In genomic region chr9:123321874-123322770, GRCh38 we compare ENCODE assay signal across 1 cellular context.
TF ChIP-seq lines count a peak whose summit lies in the region.

No MANE protein-coding gene starts in this region.

TF ChIP-seq in GM12878, 131 proteins besides CTCF, POLR2A, EP300 and RAD21 (continued from another document and continues in another):
- no peak for TF ChIP-seq SP1 (IDR thresholded peaks at IDR 0.05; ENCODE audit: low read depth, low read length)
- TF ChIP-seq BCL11A (IDR thresholded peaks at IDR 0.05; ENCODE audit: low read depth, low read length) = 0 out of 2 replicates have a peak, but pooled peaks have one; percentile 15
- no peak for TF ChIP-seq YBX1 (IDR thresholded peaks at IDR 0.05)
- TF ChIP-seq ATF2 (IDR thresholded peaks at IDR 0.05; ENCODE audit: low read length) = no peak
- TF ChIP-seq FOXK2 (IDR thresholded peaks at IDR 0.05) = no peak
- peak; percentile 47; the same call in 1 of the 2 replicates for TF ChIP-seq ATF7 (IDR thresholded peaks at IDR 0.05; ENCODE audit: low read depth)
- no peak for TF ChIP-seq HDGF (IDR thresholded peaks at IDR 0.05)
- no peak for TF ChIP-seq NFIC (IDR thresholded peaks at IDR 0.05; ENCODE audit: low read depth, low read length)
- TF ChIP-seq PAX8 (IDR thresholded peaks at IDR 0.05) = no peak
- no peak for TF ChIP-seq ZNF622 (IDR thresholded peaks at IDR 0.05)
- TF ChIP-seq MAX (IDR thresholded peaks at IDR 0.05; ENCODE audit: low read depth, low read length) = no peak
- TF ChIP-seq FOXM1 (IDR thresholded peaks at IDR 0.05; ENCODE audit: low read depth, low read length) = no peak
- no peak for TF ChIP-seq ZSCAN29 (IDR thresholded peaks at IDR 0.05)
- TF ChIP-seq JUNB (IDR thresholded peaks at IDR 0.05) = peak; percentile 86
- TF ChIP-seq MEF2B (IDR thresholded peaks at IDR 0.05; ENCODE audit: partially characterized antibody, poor library complexity, severe bottlenecking) = peak; percentile 75
- TF ChIP-seq REST (IDR thresholded peaks at IDR 0.05; ENCODE audit: low read depth, low read length) = no peak
- TF ChIP-seq RCOR1 (conservative IDR thresholded peaks at IDR 0.05; ENCODE audit: low read depth, low read length) = no peak
- no peak; the same call in 1 of the 2 replicates for TF ChIP-seq DPF2 (IDR thresholded peaks at IDR 0.05)
- TF ChIP-seq CBFB (IDR thresholded peaks at IDR 0.05; ENCODE audit: low read depth) = no peak
- TF ChIP-seq USF2 (IDR thresholded peaks at IDR 0.05; ENCODE audit: borderline replicate concordance, low read depth, low read length) = no peak
- TF ChIP-seq ESRRA (IDR thresholded peaks at IDR 0.05; ENCODE audit: low read length) = no peak
- TF ChIP-seq GABPA (IDR thresholded peaks at IDR 0.05; ENCODE audit: low read depth) = no peak
- TF ChIP-seq ATF3 (IDR thresholded peaks at IDR 0.05; ENCODE audit: borderline replicate concordance, extremely low read depth, low read depth, low read length) = no peak
- TF ChIP-seq MLLT1 (IDR thresholded peaks at IDR 0.05) = peak; percentile 94
- TF ChIP-seq KAT2A (conservative IDR thresholded peaks at IDR 0.05; ENCODE audit: control insufficient read depth, low read depth, low read length) = no peak
- TF ChIP-seq BACH1 (IDR thresholded peaks at IDR 0.05; ENCODE audit: borderline replicate concordance) = no peak
- TF ChIP-seq TCF3 (IDR thresholded peaks at IDR 0.05; ENCODE audit: borderline replicate concordance, insufficient read depth, low read depth, low read length) = no peak; the same call in 1 of the 2 replicates
- no peak for TF ChIP-seq SKIL (IDR thresholded peaks at IDR 0.05; ENCODE audit: low read depth, poor library complexity, severe bottlenecking)
- TF ChIP-seq POU2F2 (IDR thresholded peaks at IDR 0.05; ENCODE audit: borderline replicate concordance, low read depth, low read length) = no peak
- no peak for TF ChIP-seq NFXL1 (IDR thresholded peaks at IDR 0.05; ENCODE audit: borderline replicate concordance)
- no peak for TF ChIP-seq BCLAF1 (IDR thresholded peaks at IDR 0.05)
- no peak for TF ChIP-seq STAT1 (conservative IDR thresholded peaks at IDR 0.05)
- TF ChIP-seq ETV6 (conservative IDR thresholded peaks at IDR 0.05 in 1 of 2, IDR thresholded peaks at IDR 0.05 in 1 of 2; ENCODE audit: borderline replicate concordance in 1 of 2, low read depth in 1 of 2) = no peak
- no peak for TF ChIP-seq E4F1 (IDR thresholded peaks at IDR 0.05; ENCODE audit: borderline replicate concordance, partially characterized antibody)
- no peak for TF ChIP-seq CHD1 (IDR thresholded peaks at IDR 0.05; ENCODE audit: low read depth, low read length)
- TF ChIP-seq ZNF217 (IDR thresholded peaks at IDR 0.05) = no peak
- peak; percentile 55 for TF ChIP-seq CUX1 (IDR thresholded peaks at IDR 0.05; ENCODE audit: insufficient replicate concordance, low read depth, low read length)
- TF ChIP-seq TBL1XR1 (IDR thresholded peaks at IDR 0.05; ENCODE audit: low read depth, low read length) = no peak
- TF ChIP-seq FOS (IDR thresholded peaks at IDR 0.05; ENCODE audit: borderline replicate concordance, extremely low read depth, insufficient read length) = no peak
- TF ChIP-seq POLR2AphosphoS5 (IDR thresholded peaks at IDR 0.05; ENCODE audit: low read length) = no peak
- TF ChIP-seq TAF1 (IDR thresholded peaks at IDR 0.05; ENCODE audit: borderline replicate concordance, low read depth, low read length) = no peak
- no peak for TF ChIP-seq KDM1A (IDR thresholded peaks at IDR 0.05; ENCODE audit: borderline replicate concordance)
